10 cellular contexts compared by ENCODE assay signal in the genomic region with DNA sequence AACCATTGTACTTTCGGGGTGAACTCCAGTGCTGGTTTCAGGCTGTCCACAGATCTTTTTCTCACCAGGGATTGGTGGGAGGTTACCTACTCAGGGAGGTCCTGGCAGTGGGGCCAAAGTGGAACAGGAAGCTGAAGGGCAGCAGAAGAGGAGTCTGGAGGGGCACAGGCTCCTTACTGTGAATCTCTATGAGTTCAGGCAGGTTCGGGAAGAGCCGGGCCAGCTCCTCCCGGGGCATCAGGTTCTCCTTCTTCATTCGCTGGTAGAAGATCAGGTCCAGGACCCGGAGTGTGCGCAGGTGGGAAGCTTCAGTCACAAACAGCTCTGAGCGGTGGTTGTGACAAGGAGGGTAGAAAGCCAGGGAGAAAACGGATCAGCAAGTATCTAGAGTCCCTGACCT. TPM values are rescaled to one million over a fixed set of nuclear protein-coding genes. Genes with fewer than 3 reads are reported as not detected.
"Had no signal": no experiment of that assay in that cellular context is flagged by ENCODE, and none has a peak within 500 bp of the region (broad histone marks: within the 10 kb centered on the region; RNA-seq: fewer than 3 reads in every experiment).

No MANE protein-coding gene starts in this region.

- H3K9me3 Mint-ChIP-seq: GM23338, H9, IgD-negative memory B cell had no signal

- DNase-seq: H9, HCEC 1CT, KBM-7 had no signal

- H3K27ac ChIP-seq: HL-60, KMS-11 had no signal

- H3K4me1 Mint-ChIP-seq: IgD-negative memory B cell had no signal

- ATAC-seq: GM23338, HepG2 had no signal

- H3K4me3 Mint-ChIP-seq: GM23338, IgD-negative memory B cell had no signal

- H3K27ac Mint-ChIP-seq: GM23338, IgD-negative memory B cell had no signal

- H3K4me3 ChIP-seq: GM23338 had no signal

RNA-seq across cellular contexts. Expression of gene LRRC71, which starts 26.7 kb away (rescaled TPM):
- total RNA-seq: GM23338, H1, H9, HepG2, HT1080 had no signal
